8 cellular contexts compared by ENCODE assay signal in genomic region chr1:162023547-162024501, GRCh38. TPM values are rescaled to one million over a fixed set of nuclear protein-coding genes. Genes with fewer than 3 reads are reported as not detected.
A peak's percentile ranks its signal among the peaks of the same experiment; 100 is the strongest.
DNase-seq lines count a peak whose midpoint lies in the region; ATAC-seq and TF ChIP-seq lines count a peak whose summit lies in the region.

Gene OLFML2B (minus strand): TSS chr1:162023869. CDS start chr1:162023430, 439 bp downstream.

- 1% methylated on average over 80 of the region's 85 CpGs for WGBS in mesenchymal stem cell

- H2BK5ac ChIP-seq in mesenchymal stem cell (ENCODE audit: low read depth, low read length, poor library complexity, severe bottlenecking) = no peak within 1 kb of the TSS

- peak within 1 kb of the TSS; percentile 51 for H4K8ac ChIP-seq in mesenchymal stem cell (ENCODE audit: low read length)

- ATAC-seq in HG02885 (IDR thresholded peaks at IDR 0.05; ENCODE audit: poor library complexity, unreplicated experiment) = peak; percentile 79

- DNase-seq in G401 (ENCODE audit: low spot score) (peak; percentile 14), NCI-H748 (lab: John Stamatoyannopoulos, UW; ENCODE audit: unreplicated experiment) (peak; percentile 79), endothelial cell (ENCODE audit: low spot score) (peak; percentile 69), mesenchymal stem cell (peak; percentile 86)
- DNase-seq in activated CD8-positive, alpha-beta memory T cell treated with anti-CD3 and anti-CD28 coated beads for 48 hours (ENCODE audit: low read depth in 2 of 3, low spot score in 2 of 3) = peak in 2 of 3 experiments; percentile 18 to 31
- peak; percentile 21 to 25 for DNase-seq in stimulated activated CD8-positive, alpha-beta memory T cell treated with anti-CD3 and anti-CD28 coated beads, Interleukin-15, amount 100 ng/mL, for 48 hours (ENCODE audit: low read depth in 2 of 2)
- no peak for DNase-seq in NK-92 treated with Interleukin-12 subunit alpha and Interleukin-12 subunit beta, amount 100 ng/mL, for 24 hours (lab: John Stamatoyannopoulos, UW)

- peak within 1 kb of the TSS; percentile 89 for H3K9ac ChIP-seq in mesenchymal stem cell (ENCODE audit: low read length)

- no peaks in the 10 kb centered on the region for H3K27me3 ChIP-seq in mesenchymal stem cell (ENCODE audit: control insufficient read depth in 1 of 2, insufficient read depth in 1 of 2, low read length in 2 of 2)

- peaks cover 4% of the 10 kb centered on the region for H3K36me3 Mint-ChIP-seq in endothelial cell (ENCODE audit: low read depth, unreplicated experiment)

- no peak within 1 kb of the TSS for H2BK120ac ChIP-seq in mesenchymal stem cell (ENCODE audit: low read depth, low read length)

- H3K18ac ChIP-seq in mesenchymal stem cell (ENCODE audit: low read depth in 1 of 2, low read length in 2 of 2) = peak within 1 kb of the TSS; percentile 44 to 87

- H2BK12ac ChIP-seq in mesenchymal stem cell (ENCODE audit: low read length in 2 of 2) = peak within 1 kb of the TSS in 1 of 2 experiments; percentile 57

- H2AFZ ChIP-seq in mesenchymal stem cell (ENCODE audit: low read depth, low read length) = peak within 1 kb of the TSS; percentile 81

- peak within 1 kb of the TSS; percentile 49 for H2AK5ac ChIP-seq in mesenchymal stem cell (ENCODE audit: low read length, severe bottlenecking)

- no peak within 1 kb of the TSS for H3K27ac Mint-ChIP-seq in endothelial cell (ENCODE audit: unreplicated experiment)

- H3K9me3 ChIP-seq in mesenchymal stem cell (ENCODE audit: control insufficient read depth, low read length) = no peaks in the 10 kb centered on the region

- peak within 1 kb of the TSS; percentile 86 to 94 for H3K4me3 ChIP-seq in mesenchymal stem cell (ENCODE audit: insufficient read depth in 1 of 2, low read depth in 1 of 2, low read length in 2 of 2)

- H3K27me3 Mint-ChIP-seq in endothelial cell (ENCODE audit: unreplicated experiment) = peaks cover 8% of the 10 kb centered on the region

- in situ Hi-C loops in G401 (cut with HindIII; ENCODE audit: low sequenced_read_pairs) = no loop called here

- peak within 1 kb of the TSS in 1 of 2 experiments; percentile 21 for H3K4ac ChIP-seq in mesenchymal stem cell (ENCODE audit: low read depth in 1 of 2, low read length in 2 of 2)

- H3K9me3 Mint-ChIP-seq in endothelial cell (ENCODE audit: unreplicated experiment) = no peaks in the 10 kb centered on the region

- H4K91ac ChIP-seq in mesenchymal stem cell (ENCODE audit: low read length) = no peak within 1 kb of the TSS

- H3K23ac ChIP-seq in mesenchymal stem cell (ENCODE audit: low read length in 2 of 2) = peak within 1 kb of the TSS in 1 of 2 experiments; percentile 46

- H3K4me1 ChIP-seq in mesenchymal stem cell (ENCODE audit: control insufficient read depth, insufficient read depth, low read depth, low read length) = peaks cover 24% of the 10 kb centered on the region

- H3K4me3 Mint-ChIP-seq in endothelial cell (ENCODE audit: unreplicated experiment) = peak within 1 kb of the TSS; percentile 93

- H3K4me1 Mint-ChIP-seq in endothelial cell (ENCODE audit: unreplicated experiment) = peaks cover 7% of the 10 kb centered on the region

- H3K79me1 ChIP-seq in mesenchymal stem cell (replicated peaks; ENCODE audit: low read length, poor library complexity, severe bottlenecking) = peaks cover 10% of the 10 kb centered on the region

- no peak within 1 kb of the TSS for H2BK15ac ChIP-seq in mesenchymal stem cell (ENCODE audit: low read depth, poor library complexity, severe bottlenecking)

- H3K27ac ChIP-seq in mesenchymal stem cell (ENCODE audit: low read length, poor library complexity, severe bottlenecking) = peak within 1 kb of the TSS; percentile 71

- H3K14ac ChIP-seq in mesenchymal stem cell (ENCODE audit: low read length in 2 of 2) = peak within 1 kb of the TSS in 1 of 2 experiments; percentile 90

- peaks cover 0 to 9% of the 10 kb centered on the region in 2 experiments for H3K36me3 ChIP-seq in mesenchymal stem cell (ENCODE audit: control insufficient read depth in 1 of 2, insufficient read depth in 2 of 2, low read depth in 1 of 2, low read length in 2 of 2)

- TF ChIP-seq CTCF in endothelial cell (IDR thresholded peaks at IDR 0.05; ENCODE audit: unreplicated experiment) = no peak

- H3K4me2 ChIP-seq in mesenchymal stem cell (ENCODE audit: low read length, poor library complexity, severe bottlenecking) = peak within 1 kb of the TSS; percentile 61

RNA-seq across cellular contexts. Expression of gene OLFML2B, which starts in this region (rescaled TPM):
- total RNA-seq in G401 (2014; rRNA removed; shearing (Covaris generic)) = 0.31 TPM in 1 of 2 replicates, not detected in the other
- total RNA-seq in endothelial cell (ENCODE audit: unreplicated experiment) = 0.85 TPM
- polyA plus RNA-seq in mesenchymal stem cell (2013, experiment 1 of 2) = 4.5 TPM
- 4.1 TPM for polyA plus RNA-seq in mesenchymal stem cell (2013, experiment 2 of 2)

Comparison
In these comparisons a context has a peak if more than half of its experiments do, and no peak if none do; other contexts are left out.
1. Peak in DNase-seq in G401; RNA of the gene not detected or under 1 TPM.
2. Peak in DNase-seq in endothelial cell; RNA of the gene not detected or under 1 TPM.